ENCODE assay signal across 8 cellular contexts in the genomic region with DNA sequence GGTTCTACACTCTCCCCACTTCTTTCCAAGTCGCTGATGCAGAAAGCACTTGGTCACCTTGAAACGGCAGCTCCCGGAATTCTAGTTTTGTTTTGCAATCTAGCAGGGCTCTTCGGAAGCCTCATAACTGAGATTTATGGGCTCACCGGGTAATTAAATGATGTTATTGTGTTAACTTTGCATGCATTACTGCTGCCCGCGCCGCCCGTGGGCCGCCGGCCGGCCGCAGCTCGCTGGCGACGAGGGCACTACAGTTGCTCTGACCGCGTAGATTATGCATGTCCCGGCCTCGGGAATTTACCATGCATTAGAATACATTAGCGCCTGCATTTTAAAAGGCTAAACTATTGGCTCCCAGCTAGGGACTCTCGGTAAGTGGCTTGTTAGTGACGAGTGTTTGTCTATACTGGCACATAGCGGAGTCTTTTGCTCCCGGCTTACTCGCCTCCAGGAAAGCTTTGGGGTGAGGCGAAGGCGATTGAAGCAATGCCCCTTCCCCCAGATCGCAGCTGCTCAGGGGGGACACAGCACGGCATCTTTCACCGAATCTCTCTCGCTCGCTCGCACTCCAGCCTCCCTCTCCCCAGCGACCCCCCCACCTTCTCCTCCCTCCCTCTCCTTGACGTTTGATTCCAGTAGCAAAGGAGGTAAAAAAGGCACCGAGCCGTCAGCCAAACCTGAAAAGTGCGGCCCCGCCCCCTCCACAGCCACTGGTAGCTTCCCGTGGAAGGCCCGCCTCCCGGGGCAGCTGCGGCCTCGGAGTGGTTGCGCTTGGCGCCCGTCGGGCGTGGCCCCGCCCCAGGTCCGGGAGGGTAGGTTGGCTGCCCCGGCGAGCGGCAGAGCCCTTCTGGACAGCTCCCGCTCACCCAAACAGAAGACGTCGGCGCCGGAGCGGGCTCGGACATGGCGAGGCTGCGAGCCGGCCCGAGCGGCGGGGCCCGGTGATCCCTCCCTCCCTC. TPM values are rescaled to one million over a fixed set of nuclear protein-coding genes. Genes with fewer than 3 reads are reported as not detected.
A peak's percentile ranks its signal among the peaks of the same experiment; 100 is the strongest.
DNase-seq lines count a peak whose midpoint lies in the region; TF ChIP-seq lines count a peak whose summit lies in the region.

A gene (plus strand): TSS at position 839 of the 959 bp plus-strand sequence. CDS start 343 bp downstream, outside the sequence.

- H3K27ac ChIP-seq in CD8-positive, alpha-beta memory T cell (ENCODE audit: low read depth, low read length), result no peak within 1 kb of the TSS
- no peak within 1 kb of the TSS for H3K27ac ChIP-seq in H9 (ENCODE audit: insufficient read length, low read depth, low read length)
- no peak within 1 kb of the TSS for H3K27ac ChIP-seq in ascending aorta
- H3K27ac ChIP-seq in right atrium auricular region, result no peak within 1 kb of the TSS
- no peak within 1 kb of the TSS for H3K27ac ChIP-seq in uterus

- no CpG with 5 or more reads among the region's 69 CpGs for WGBS in H9 (ENCODE audit: extremely low coverage, insufficient read length, low lambda C conversion rate)

- no peak within 1 kb of the TSS for H2AK5ac ChIP-seq in H9 (ENCODE audit: insufficient read length, low read length)

- no peak within 1 kb of the TSS for H3K18ac ChIP-seq in H9 (ENCODE audit: insufficient read length, low read depth, low read length)

- H3K4me3 ChIP-seq in CD8-positive, alpha-beta memory T cell (ENCODE audit: low read length), result peak within 1 kb of the TSS; percentile 34
- H3K4me3 ChIP-seq in ascending aorta (peak within 1 kb of the TSS; percentile 50 to 59), right atrium auricular region (peak within 1 kb of the TSS; percentile 39 to 51), uterus (peak within 1 kb of the TSS; percentile 17 to 45)

- H4K8ac ChIP-seq in H9 (replicated peaks; ENCODE audit: insufficient read length, low read depth, low read length), result no peak within 1 kb of the TSS

- H2BK120ac ChIP-seq in H9 (ENCODE audit: low read depth, low read length, poor library complexity, severe bottlenecking), result no peak within 1 kb of the TSS

- peaks cover 75% of the 10 kb centered on the region for H3K27me3 ChIP-seq in CD8-positive, alpha-beta memory T cell (ENCODE audit: insufficient read depth, low read length, poor library complexity, severe bottlenecking)
- H3K27me3 ChIP-seq in H9 (ENCODE audit: insufficient read depth, low read length) (peaks cover 79% of the 10 kb centered on the region), ascending aorta (peaks cover 41% of the 10 kb centered on the region), right atrium auricular region (peaks cover 61 to 67% of the 10 kb centered on the region in 2 donors), uterus (peaks cover 27 to 75% of the 10 kb centered on the region in 2 donors)

- H3K79me2 ChIP-seq in H9 (ENCODE audit: insufficient read depth, low read length), result no peaks in the 10 kb centered on the region

- H3K36me3 ChIP-seq in CD8-positive, alpha-beta memory T cell (ENCODE audit: insufficient read depth, low read length), result no peaks in the 10 kb centered on the region
- H3K36me3 ChIP-seq in ascending aorta, result no peaks in the 10 kb centered on the region
- H3K36me3 ChIP-seq in right atrium auricular region, result no peaks in the 10 kb centered on the region
- H3K36me3 ChIP-seq in uterus, result no peaks in the 10 kb centered on the region

- TF ChIP-seq CTCF in H9 (conservative IDR thresholded peaks at IDR 0.05), result no peak
- TF ChIP-seq CTCF in ascending aorta (IDR thresholded peaks at IDR 0.05), result no peak
- TF ChIP-seq CTCF in right atrium auricular region (IDR thresholded peaks at IDR 0.05), result no peak
- TF ChIP-seq CTCF in progenitor cell of endocrine pancreas (IDR thresholded peaks at IDR 0.05; ENCODE audit: unreplicated experiment), result no peak
- TF ChIP-seq CTCF in uterus (IDR thresholded peaks at IDR 0.05), result no peak

- H3K79me1 ChIP-seq in H9 (ENCODE audit: insufficient read depth, low read depth, low read length, poor library complexity, severe bottlenecking), result no peaks in the 10 kb centered on the region

- peak within 1 kb of the TSS in 6 of 7 donors; percentile 53 to 81 (median 66) for H3K4me3 Mint-ChIP-seq in CD8-positive, alpha-beta memory T cell
- H3K4me3 Mint-ChIP-seq in H9 (peak within 1 kb of the TSS; percentile 67 to 85), progenitor cell of endocrine pancreas (ENCODE audit: low read depth) (peak within 1 kb of the TSS; percentile 99)
- no peak within 1 kb of the TSS for H3K4me3 Mint-ChIP-seq in T-helper 1 cell treated with Interleukin-12 subunit alpha and Interleukin-12 subunit beta and Interleukin-4 antibody, amounts not matched to agents 30 μg/mL and 1 μg/mL, for 36 hours

- H4K5ac ChIP-seq in H9 (ENCODE audit: insufficient read length, low read depth, low read length), result no peak within 1 kb of the TSS

- H3T11ph ChIP-seq in H9 (ENCODE audit: low read length), result no peak within 1 kb of the TSS

- peaks cover 33 to 49% (median 33%) of the 10 kb centered on the region in 3 donors for H3K4me1 Mint-ChIP-seq in CD8-positive, alpha-beta memory T cell
- H3K4me1 Mint-ChIP-seq in H9 (peaks cover 68 to 78% of the 10 kb centered on the region in 2 experiments), progenitor cell of endocrine pancreas (ENCODE audit: low read depth) (peaks cover 54% of the 10 kb centered on the region)
- peaks cover 8% of the 10 kb centered on the region for H3K4me1 Mint-ChIP-seq in T-helper 1 cell treated with Interleukin-12 subunit alpha and Interleukin-12 subunit beta and Interleukin-4 antibody, amounts not matched to agents 30 μg/mL and 1 μg/mL, for 36 hours (ENCODE audit: low read depth)

- peak within 1 kb of the TSS; percentile 66 for H3K4me2 ChIP-seq in H9 (ENCODE audit: insufficient read depth, insufficient read length, low read length)

- H3K4me1 ChIP-seq in CD8-positive, alpha-beta memory T cell (ENCODE audit: insufficient read depth, low read length), result peaks cover 12% of the 10 kb centered on the region
- H3K4me1 ChIP-seq in H9 (ENCODE audit: insufficient read depth, low read length), result no peaks in the 10 kb centered on the region
- H3K4me1 ChIP-seq in ascending aorta, result peaks cover 3 to 20% of the 10 kb centered on the region in 2 donors
- H3K4me1 ChIP-seq in right atrium auricular region, result peaks cover 0 to 58% of the 10 kb centered on the region in 2 donors
- peaks cover 0 to 12% of the 10 kb centered on the region in 2 donors for H3K4me1 ChIP-seq in uterus

- no peak within 1 kb of the TSS for H2BK15ac ChIP-seq in H9 (ENCODE audit: low read depth, low read length)

- peak in 4 of 5 donors; percentile 10 to 36 (median 20) for DNase-seq in CD8-positive, alpha-beta memory T cell
- peak; percentile 98 for DNase-seq in H9
- peak; percentile 100 for DNase-seq in NCI-H146 (lab: John Stamatoyannopoulos, UW)
- peak; percentile 68 to 92 for DNase-seq in ascending aorta (ENCODE audit: low spot score in 2 of 2)
- DNase-seq in right atrium auricular region (ENCODE audit: low spot score), result peak; percentile 79
- peak; percentile 98 for DNase-seq in progenitor cell of endocrine pancreas (ENCODE audit: low spot score, unreplicated experiment)
- peak; percentile 77 to 86 for DNase-seq in uterus

- H2BK5ac ChIP-seq in H9 (ENCODE audit: insufficient read length, low read length), result no peak within 1 kb of the TSS

- no peak within 1 kb of the TSS; the same call in 1 of the 2 replicates for H3K14ac ChIP-seq in H9 (ENCODE audit: insufficient read depth, low read length)

- no peaks in the 10 kb centered on the region for H3K36me3 Mint-ChIP-seq in CD8-positive, alpha-beta memory T cell
- H3K36me3 Mint-ChIP-seq in H9 (ENCODE audit: insufficient read depth in 1 of 3, low read depth in 3 of 3) (no peaks in the 10 kb centered on the region), progenitor cell of endocrine pancreas (ENCODE audit: insufficient read depth) (peaks cover 22% of the 10 kb centered on the region)
- H3K36me3 Mint-ChIP-seq in T-helper 1 cell treated with Interleukin-12 subunit alpha and Interleukin-12 subunit beta and Interleukin-4 antibody, amounts not matched to agents 30 μg/mL and 1 μg/mL, for 36 hours (ENCODE audit: low read depth), result peaks cover 8% of the 10 kb centered on the region

- no peak within 1 kb of the TSS for H3K9ac ChIP-seq in H9 (ENCODE audit: extremely low read depth, insufficient read length, low read length)

- peaks cover 78 to 88% of the 10 kb centered on the region in 2 donors for H3K27me3 Mint-ChIP-seq in CD8-positive, alpha-beta memory T cell
- H3K27me3 Mint-ChIP-seq in H9 (ENCODE audit: low read depth), result peaks cover 97% of the 10 kb centered on the region
- peaks cover 91% of the 10 kb centered on the region for H3K27me3 Mint-ChIP-seq in T-helper 1 cell treated with Interleukin-12 subunit alpha and Interleukin-12 subunit beta and Interleukin-4 antibody, amounts not matched to agents 30 μg/mL and 1 μg/mL, for 36 hours (ENCODE audit: low read depth)
- no peaks in the 10 kb centered on the region for H3K27me3 Mint-ChIP-seq in progenitor cell of endocrine pancreas

- peaks cover 0 to 18% (median 8%) of the 10 kb centered on the region in 5 donors for H3K9me3 Mint-ChIP-seq in CD8-positive, alpha-beta memory T cell
- peaks cover 4 to 9% of the 10 kb centered on the region in 2 experiments; a peak in 3 of 5 replicates for H3K9me3 Mint-ChIP-seq in H9
- H3K9me3 Mint-ChIP-seq in T-helper 1 cell treated with Interleukin-12 subunit alpha and Interleukin-12 subunit beta and Interleukin-4 antibody, amounts not matched to agents 30 μg/mL and 1 μg/mL, for 36 hours, result no peaks in the 10 kb centered on the region
- H3K9me3 Mint-ChIP-seq in progenitor cell of endocrine pancreas (ENCODE audit: low read depth), result no peaks in the 10 kb centered on the region

- CTCF ChIA-PET in CD8-positive, alpha-beta memory T cell (lab: Charles Lee), result no interaction called here

- H4K91ac ChIP-seq in H9 (ENCODE audit: insufficient read length, low read depth, low read length), result no peak within 1 kb of the TSS

- H3K23ac ChIP-seq in H9 (ENCODE audit: insufficient read length, low read depth, low read length), result no peak within 1 kb of the TSS

- H2BK12ac ChIP-seq in H9 (ENCODE audit: insufficient read length, low read depth, low read length), result no peak within 1 kb of the TSS

- H3K56ac ChIP-seq in H9 (ENCODE audit: insufficient read length, low read depth, low read length), result no peak within 1 kb of the TSS

- no peak within 1 kb of the TSS for H3K4ac ChIP-seq in H9 (ENCODE audit: low read depth, low read length)

- no peak within 1 kb of the TSS for H2AFZ ChIP-seq in H9 (ENCODE audit: low read length)

- H2BK20ac ChIP-seq in H9 (ENCODE audit: low read depth, low read length, poor library complexity, severe bottlenecking), result no peak within 1 kb of the TSS

- POLR2A ChIA-PET in CD8-positive, alpha-beta memory T cell (lab: Charles Lee), result no interaction called here

- H3K9me3 ChIP-seq in CD8-positive, alpha-beta memory T cell (ENCODE audit: low read length), result no peaks in the 10 kb centered on the region
- H3K9me3 ChIP-seq in H9 (ENCODE audit: control insufficient read depth, low read depth, low read length) (no peaks in the 10 kb centered on the region), ascending aorta (no peaks in the 10 kb centered on the region), right atrium auricular region (no peaks in the 10 kb centered on the region), uterus (no peaks in the 10 kb centered on the region)

- intact Hi-C loops in ascending aorta (cut with DNase I), result loop anchor here (10.0 kb wide), 1 partner anchor 410 kb away; no protein-coding TSS in a partner anchor
- intact Hi-C loops in uterus (cut with DNase I; ENCODE audit: low total_unique reads), result loop anchor here (10.0 kb wide), 1 partner anchor 680 kb away; no protein-coding TSS in a partner anchor

- TF ChIP-seq POLR2A in uterus (IDR thresholded peaks at IDR 0.05), result no peak

- H3K23me2 ChIP-seq in H9 (ENCODE audit: insufficient read length, low read depth, low read length, poor library complexity, severe bottlenecking), result peaks cover 37% of the 10 kb centered on the region

- no peak within 1 kb of the TSS for H3K27ac Mint-ChIP-seq in CD8-positive, alpha-beta memory T cell
- H3K27ac Mint-ChIP-seq in H9, result no peak within 1 kb of the TSS
- peak within 1 kb of the TSS; percentile 52 for H3K27ac Mint-ChIP-seq in T-helper 1 cell treated with Interleukin-12 subunit alpha and Interleukin-12 subunit beta and Interleukin-4 antibody, amounts not matched to agents 30 μg/mL and 1 μg/mL, for 36 hours
- H3K27ac Mint-ChIP-seq in progenitor cell of endocrine pancreas, result peak within 1 kb of the TSS; percentile 98

- H4K20me1 ChIP-seq in H9 (ENCODE audit: control insufficient read depth, insufficient read depth, insufficient read length), result no peaks in the 10 kb centered on the region

RNA-seq across cellular contexts. Expression of the gene that starts here (rescaled TPM):
- not detected for total RNA-seq in CD8-positive, alpha-beta memory T cell
- not detected for polyA plus RNA-seq in CD8-positive, alpha-beta memory T cell
- total RNA-seq in H9 (2021), result 0.48 and 0.72 TPM in 2 replicates
- total RNA-seq in ascending aorta, result 0.11 TPM
- total RNA-seq in right atrium auricular region, result under 1 TPM; 0.04 TPM
- total RNA-seq in progenitor cell of endocrine pancreas, result 92.2 and 110 TPM in 2 replicates
- total RNA-seq in uterus, result under 1 TPM in 1 of 4 donors, not detected in 3; 0.07 TPM

Comparison
In these comparisons a context has a peak if more than half of its experiments do, and no peak if none do; other contexts are left out.
1. RNA of the gene that starts here (total RNA-seq): 92.2 to 110 TPM in progenitor cell of endocrine pancreas; 0.48 to 0.72 TPM in H9, 0.11 TPM in ascending aorta (single experiment), 0.04 TPM in right atrium auricular region, 0.07 TPM in uterus and not detected in CD8-positive, alpha-beta memory T cell; every median in the first group is over 10 times any median in the second.
2. Peak in DNase-seq and H3K4me3 ChIP-seq in CD8-positive, alpha-beta memory T cell; RNA of the gene not detected or under 1 TPM.
3. Peak in DNase-seq and H3K4me2 ChIP-seq in H9; RNA of the gene not detected or under 1 TPM.
4. Peak in DNase-seq and H3K4me3 ChIP-seq in ascending aorta; RNA of the gene not detected or under 1 TPM.
5. Peak in DNase-seq and H3K4me3 ChIP-seq in right atrium auricular region; RNA of the gene not detected or under 1 TPM.
6. Peak in DNase-seq and H3K4me3 ChIP-seq in uterus; RNA of the gene not detected or under 1 TPM.
7. DNase-seq: peak in every context shown above with its lines; median percentile 100 in NCI-H146; 98 in H9; 98 in progenitor cell of endocrine pancreas; 82 in uterus; 80 in ascending aorta; 79 in right atrium auricular region; 20 in CD8-positive, alpha-beta memory T cell.
8. H3K27ac Mint-ChIP-seq: peak in T-helper 1 cell treated with Interleukin-12 subunit alpha and Interleukin-12 subunit beta and Interleukin-4 antibody, amounts not matched to agents 30 μg/mL and 1 μg/mL, for 36 hours (single experiment) and progenitor cell of endocrine pancreas (single experiment); none in CD8-positive, alpha-beta memory T cell (0 of 8) and H9 (0 of 3).
9. Peak in every context shown above with its lines, with median percentiles within 50 percentile points of each other: H3K4me3 ChIP-seq.